23 cellular contexts compared by ENCODE assay signal in the genomic region with DNA sequence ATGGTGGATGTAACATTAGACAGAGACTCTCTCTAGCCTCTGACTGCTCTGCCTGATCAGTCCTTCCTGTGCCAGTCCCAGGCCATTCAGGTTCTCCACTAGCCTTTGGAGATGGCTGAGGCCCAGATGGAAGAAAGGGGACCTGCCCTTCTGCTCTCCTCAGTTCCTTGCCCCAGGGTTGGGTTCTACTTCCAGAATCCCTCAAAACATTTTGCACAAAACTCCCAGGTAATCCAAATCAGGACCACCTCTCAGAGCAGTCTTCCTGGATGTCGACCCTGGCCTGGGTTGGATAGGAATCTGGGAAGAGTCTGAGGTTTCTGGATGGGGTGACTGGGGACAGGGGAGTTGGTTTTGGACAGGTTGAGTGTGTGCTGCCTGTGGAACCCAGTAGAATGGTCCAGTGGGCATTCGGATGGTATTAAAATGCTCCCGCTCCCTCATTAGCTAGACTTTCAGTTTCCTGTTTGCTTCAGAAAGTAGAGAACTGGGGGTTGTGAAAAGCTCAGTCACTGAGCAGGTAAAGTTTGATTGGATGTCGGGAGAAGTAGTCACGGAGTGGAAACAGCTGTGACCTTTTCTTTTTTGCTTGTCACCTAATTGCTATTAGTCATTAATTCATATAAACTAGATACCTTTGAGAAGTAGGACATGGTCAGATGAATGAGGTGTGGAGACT. TPM values are rescaled to one million over a fixed set of nuclear protein-coding genes. Genes with fewer than 3 reads are reported as not detected.
"Had no signal": no experiment of that assay in that cellular context is flagged by ENCODE, and none has a peak within 500 bp of the region (broad histone marks: within the 10 kb centered on the region; RNA-seq: fewer than 3 reads in every experiment).

No MANE protein-coding gene starts in this region.

- H3K9me3 ChIP-seq: ascending aorta, body of pancreas, MG63 had no signal

- H3K4me3 Mint-ChIP-seq: activated CD4-positive, alpha-beta T cell treated with anti-CD3 and anti-CD28 coated beads, Interleukin-2, amount 10 ng/mL, durations not matched to agents 24 days and 14 days; activated CD8-positive, alpha-beta memory T cell treated with anti-CD3 and anti-CD28 coated beads, Interleukin-2, amount 10 ng/mL, durations not matched to agents 7 days and 5 days; activated naive CD8-positive, alpha-beta T cell treated with anti-CD3 and anti-CD28 coated beads, Interleukin-2, amount 50 U/mL, for 24 hours; activated T-cell treated with anti-CD3 and anti-CD28 coated beads, Interleukin-2, amount 50 U/mL, for 24 hours; activated T-helper 1 cell treated with anti-CD3 and anti-CD28 coated beads, Interleukin-12 subunit alpha, Interleukin-12 subunit beta, Interleukin-2, Interleukin-4 antibody, amounts not matched to agents 30 ng/mL and 10 ng/mL and 1 ng/mL, durations not matched to agents 14 hours and 24 hours and 36 hours; central memory CD8-positive, alpha-beta T cell had no signal

- H3K36me3 Mint-ChIP-seq: activated CD8-positive, alpha-beta memory T cell treated with anti-CD3 and anti-CD28 coated beads, Interleukin-2, amount 10 ng/mL, durations not matched to agents 7 days and 5 days; activated naive CD4-positive, alpha-beta T cell treated with anti-CD3 and anti-CD28 coated beads, Interleukin-2, amount 50 U/mL, for 72 hours had no signal

- H3K4me1 Mint-ChIP-seq: activated CD4-positive, alpha-beta T cell treated with anti-CD3 and anti-CD28 coated beads, Interleukin-2, amount 10 ng/mL, durations not matched to agents 24 days and 14 days; activated CD8-positive, alpha-beta memory T cell treated with anti-CD3 and anti-CD28 coated beads, Interleukin-2, amount 10 ng/mL, durations not matched to agents 7 days and 5 days; central memory CD8-positive, alpha-beta T cell had no signal

- DNase-seq: activated CD4-positive, alpha-beta T cell treated with anti-CD3 and anti-CD28 coated beads for 1 hour; activated CD4-positive, alpha-beta T cell treated with anti-CD3 and anti-CD28 coated beads, Interleukin-2, amount 10 ng/mL, durations not matched to agents 24 days and 14 days; activated CD4-positive, alpha-beta T cell treated with anti-CD3 and anti-CD28 coated beads, Interleukin-2, amount 50 U/mL, for 48 hours; activated CD8-positive, alpha-beta memory T cell treated with anti-CD3 and anti-CD28 coated beads, Interleukin-2, amount 10 ng/mL, durations not matched to agents 7 days and 5 days; activated effector memory CD4-positive, alpha-beta T cell treated with Interleukin-2 at 50 U/mL for 16 hours; activated naive CD4-positive, alpha-beta T cell; activated naive CD8-positive, alpha-beta T cell treated with anti-CD3 and anti-CD28 coated beads, Interleukin-2, amount 50 U/mL, for 24 hours; activated T-cell treated with anti-CD3 and anti-CD28 coated beads, Interleukin-2, amount 50 U/mL, for 24 hours; amniotic stem cell; body of pancreas; MG63; NCI-H1048; NCI-H1930; NCI-H345; NCI-H510A; NCI-H526 treated with DMSO at 0.1 percent for 48 hours; PC-3; SHP77 treated with DMSO at 0.1 percent for 48 hours; T-helper 2 cell had no signal

- H3K4me3 ChIP-seq: ascending aorta, body of pancreas, MG63 had no signal

- H3K36me3 ChIP-seq: ascending aorta, MG63 had no signal

- H3K27me3 ChIP-seq: ascending aorta, body of pancreas, MG63 had no signal

- H3K4me1 ChIP-seq: ascending aorta, body of pancreas had no signal

- ATAC-seq: activated CD8-positive, alpha-beta memory T cell treated with anti-CD3 and anti-CD28 coated beads, Interleukin-2, amount 10 ng/mL, durations not matched to agents 7 days and 5 days; activated naive CD4-positive, alpha-beta T cell treated with anti-CD3 and anti-CD28 coated beads, Interleukin-2, amount 50 U/mL, for 72 hours; activated naive CD8-positive, alpha-beta T cell treated with anti-CD3 and anti-CD28 coated beads, Interleukin-2, amount 50 U/mL, for 24 hours; body of pancreas; PC-3 had no signal

- H3K9me3 Mint-ChIP-seq: activated CD4-positive, alpha-beta T cell treated with anti-CD3 and anti-CD28 coated beads, Interleukin-2, amount 10 ng/mL, durations not matched to agents 24 days and 14 days; activated naive CD4-positive, alpha-beta T cell treated with anti-CD3 and anti-CD28 coated beads, Interleukin-2, amount 50 U/mL, for 72 hours; activated naive CD8-positive, alpha-beta T cell treated with anti-CD3 and anti-CD28 coated beads, Interleukin-2, amount 50 U/mL, for 24 hours; activated T-cell treated with anti-CD3 and anti-CD28 coated beads, Interleukin-2, amount 50 U/mL, for 24 hours; activated T-helper 1 cell treated with anti-CD3 and anti-CD28 coated beads, Interleukin-12 subunit alpha, Interleukin-12 subunit beta, Interleukin-2, Interleukin-4 antibody, amounts not matched to agents 30 ng/mL and 10 ng/mL and 1 ng/mL, durations not matched to agents 14 hours and 24 hours and 36 hours; central memory CD8-positive, alpha-beta T cell had no signal

- H3K27ac Mint-ChIP-seq: activated CD4-positive, alpha-beta T cell treated with anti-CD3 and anti-CD28 coated beads, Interleukin-2, amount 10 ng/mL, durations not matched to agents 24 days and 14 days; activated CD8-positive, alpha-beta memory T cell treated with anti-CD3 and anti-CD28 coated beads, Interleukin-2, amount 10 ng/mL, durations not matched to agents 7 days and 5 days; activated naive CD4-positive, alpha-beta T cell treated with anti-CD3 and anti-CD28 coated beads, Interleukin-2, amount 50 U/mL, for 72 hours; activated naive CD8-positive, alpha-beta T cell treated with anti-CD3 and anti-CD28 coated beads, Interleukin-2, amount 50 U/mL, for 24 hours; activated T-cell treated with anti-CD3 and anti-CD28 coated beads, Interleukin-2, amount 50 U/mL, for 24 hours; activated T-helper 1 cell treated with anti-CD3 and anti-CD28 coated beads, Interleukin-12 subunit alpha, Interleukin-12 subunit beta, Interleukin-2, Interleukin-4 antibody, amounts not matched to agents 30 ng/mL and 10 ng/mL and 1 ng/mL, durations not matched to agents 14 hours and 24 hours and 36 hours had no signal

- H3K27ac ChIP-seq: ascending aorta, body of pancreas had no signal

RNA-seq across cellular contexts. Expression of gene DPYSL5, which starts 37.9 kb away (rescaled TPM):
- total RNA-seq: activated CD4-positive, alpha-beta T cell treated with anti-CD3 and anti-CD28 coated beads, Interleukin-2, amount 10 ng/mL, durations not matched to agents 24 days and 14 days; activated CD8-positive, alpha-beta memory T cell treated with anti-CD3 and anti-CD28 coated beads, Interleukin-2, amount 10 ng/mL, durations not matched to agents 7 days and 5 days; activated naive CD4-positive, alpha-beta T cell treated with anti-CD3 and anti-CD28 coated beads, Interleukin-2, amount 50 U/mL, for 72 hours; ascending aorta; body of pancreas; PC-3 had no signal
